ENCODE assay signal across 8 cellular contexts in the genomic region with DNA sequence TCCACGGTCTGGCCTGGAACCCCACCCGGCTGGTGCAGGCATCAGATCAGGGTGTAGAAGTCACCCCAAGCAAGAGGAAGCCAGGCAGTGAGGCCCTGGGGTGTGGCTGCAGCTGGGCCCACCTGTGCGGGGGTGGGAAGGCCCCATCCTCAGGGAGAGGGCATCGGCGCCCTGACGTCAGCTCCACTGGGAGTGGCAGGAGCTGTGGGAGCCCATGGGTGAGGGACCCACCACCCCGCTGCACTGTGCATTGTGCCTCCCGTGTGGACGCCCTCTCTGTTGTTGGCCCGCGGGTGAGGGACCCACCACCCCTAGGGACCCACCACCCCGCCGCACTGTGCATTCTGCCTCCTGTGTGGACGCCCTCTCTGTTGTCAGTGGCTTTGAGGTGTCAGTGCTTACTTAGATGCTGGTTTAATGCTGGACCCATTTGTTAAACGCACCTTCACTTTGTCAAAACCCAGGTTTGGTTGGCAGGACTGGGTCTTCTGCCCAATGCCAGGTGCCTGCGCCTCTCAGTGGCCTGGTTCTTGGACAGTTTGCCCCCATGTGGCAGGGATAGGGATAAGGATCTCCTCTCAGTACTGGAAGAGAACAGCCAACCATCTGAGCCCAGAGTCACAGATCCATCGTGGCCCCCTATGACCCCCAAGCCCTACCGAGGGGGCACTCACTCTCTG. TPM values are rescaled to one million over a fixed set of nuclear protein-coding genes. Genes with fewer than 3 reads are reported as not detected.
DNase-seq lines count a peak whose midpoint lies in the region; TF ChIP-seq lines count a peak whose summit lies in the region.

No MANE protein-coding gene starts in this region.

- H4K20me1 ChIP-seq in PC-9 (ENCODE audit: insufficient read depth) = peaks cover 3% of the 10 kb centered on the region; the same call in 1 of the 2 replicates

- peaks cover 3% of the 10 kb centered on the region; the same call in 1 of the 2 replicates for H3F3A ChIP-seq in PC-9 (ENCODE audit: insufficient read depth, low read depth)

- peak; percentile 96 for DNase-seq in 8988T
- DNase-seq in GM12864 (ENCODE audit: low read depth) = no peak
- peak in 1 of 2 experiments; percentile 63 for DNase-seq in PC-9
- DNase-seq in glomerular visceral epithelial cell (ENCODE audit: extremely low spot score) = peak; percentile 33
- no peak for DNase-seq in GM13976 (ENCODE audit: low spot score)
- no peak for DNase-seq in NCI-H526 treated with DMSO at 0.1 percent for 48 hours (lab: John Stamatoyannopoulos, UW)
- DNase-seq in inferior parietal cortex (ENCODE audit: extremely low spot score) = no peak
- no peak for DNase-seq in mucosa of gallbladder (ENCODE audit: low spot score)

- no peaks in the 10 kb centered on the region for H3K79me2 ChIP-seq in PC-9 (ENCODE audit: low read depth)

- H3K9me2 ChIP-seq in PC-9 (ENCODE audit: insufficient read depth) = no peaks in the 10 kb centered on the region

- H3K4me2 ChIP-seq in PC-9 = no peak overlapping the region

- in situ Hi-C loops in GM13976 (cut with MboI; ENCODE audit: low sequenced_read_pairs, unreplicated experiment) = loop anchor here (10.0 kb wide), 1 partner anchor 121 kb away; no protein-coding TSS in a partner anchor

- H3K27ac ChIP-seq in PC-9 = no peak overlapping the region

- BruUV-seq in PC-9 (replicated peaks; lab: Mats Ljungman, UMichigan) = no TSS peak

- POLR2A ChIA-PET in PC-9 (lab: Charles Lee; ENCODE audit: unreplicated experiment) = no interaction called here

- H3K4me3 ChIP-seq in GM12864 (ENCODE audit: low read depth, low read length) = no peak overlapping the region
- H3K4me3 ChIP-seq in PC-9 = no peak overlapping the region

- no peak overlapping the region for H2AFZ ChIP-seq in PC-9

- no peaks in the 10 kb centered on the region for H3K36me3 ChIP-seq in PC-9 (ENCODE audit: low read depth)

- no peaks in the 10 kb centered on the region for H3K4me1 ChIP-seq in PC-9 (replicated peaks; ENCODE audit: insufficient read depth)

- TF ChIP-seq CTCF in GM12864 (IDR thresholded peaks at IDR 0.05; ENCODE audit: low read depth, low read length, missing control alignments) = peak; percentile 27
- TF ChIP-seq CTCF in PC-9 (conservative IDR thresholded peaks at IDR 0.05) = peak; percentile 78
- no peak for TF ChIP-seq CTCF in GM13976 (IDR thresholded peaks at IDR 0.05; ENCODE audit: borderline replicate concordance, control extremely low read depth, extremely low read depth, insufficient read depth, missing control alignments)

- intact Hi-C loops in PC-9 (cut with micrococcal nuclease; ENCODE audit: unreplicated experiment) = loop anchor here (1.0 kb wide), 1 partner anchor 119 kb away; no protein-coding TSS in a partner anchor

- no peaks in the 10 kb centered on the region for H3K9me3 ChIP-seq in PC-9 (ENCODE audit: insufficient read depth, low read depth)

- CTCF ChIA-PET in PC-9 (lab: Charles Lee) = interaction anchor here (0.6 kb wide), 1 partner anchor 119 kb away, joined by 5 read pairs; no protein-coding TSS in a partner anchor

- H3K27me3 ChIP-seq in PC-9 (ENCODE audit: insufficient read depth, low read depth) = no peaks in the 10 kb centered on the region

RNA-seq across cellular contexts. Expression of gene EXOC3, which starts 6.9 kb away (rescaled TPM):
- total RNA-seq in PC-9 (2021) = 155 and 188 TPM in 2 replicates
- total RNA-seq in mucosa of gallbladder = 71.6 TPM

Comparison
In these comparisons a context has a peak if more than half of its experiments do, and no peak if none do; other contexts are left out.
1. DNase-seq: peak in 8988T (single experiment) and glomerular visceral epithelial cell (single experiment); none in GM12864 (single experiment), GM13976 (single experiment), NCI-H526 treated with DMSO at 0.1 percent for 48 hours (single experiment), inferior parietal cortex (single experiment) and mucosa of gallbladder (single experiment).